In genomic region chr4:120155287-120155686, GRCh38 we compare ENCODE assay signal across 30 cellular contexts.
"Had no signal": no experiment of that assay in that cellular context is flagged by ENCODE, and none has a peak within 500 bp of the region (broad histone marks: within the 10 kb centered on the region; RNA-seq: fewer than 3 reads in every experiment).

No MANE protein-coding gene starts in this region.

- H3K4me3 ChIP-seq: ascending aorta, colonic mucosa, esophagus muscularis mucosa, hepatocyte, left lung, lung, smooth muscle cell, stomach, suprapubic skin, tibial nerve, uterus had no signal

- H3K9me3 Mint-ChIP-seq: activated CD4-positive, alpha-beta memory T cell treated with anti-CD3 and anti-CD28 coated beads, Interleukin-2, amount 10 ng/mL, durations not matched to agents 7 days and 5 days; activated naive CD8-positive, alpha-beta T cell treated with anti-CD3 and anti-CD28 coated beads, Interleukin-2, amount 50 U/mL, for 24 hours; activated T-helper 1 cell treated with anti-CD3 and anti-CD28 coated beads, Interleukin-12 subunit alpha, Interleukin-12 subunit beta, Interleukin-2, Interleukin-4 antibody, amounts not matched to agents 30 ng/mL and 10 ng/mL and 1 ng/mL, durations not matched to agents 14 hours and 24 hours and 36 hours; central memory CD8-positive, alpha-beta T cell; effector memory CD8-positive, alpha-beta T cell; immature natural killer cell; naive B cell; stimulated activated memory B cell treated with anti-CD40 and anti-IgM and Interleukin-4, amounts not matched to agents 10 μg/mL and 1 μg/mL and 100 μg/mL, for 72 hours had no signal

- H3K4me1 Mint-ChIP-seq: activated CD4-positive, alpha-beta memory T cell treated with anti-CD3 and anti-CD28 coated beads, Interleukin-2, amount 10 ng/mL, durations not matched to agents 7 days and 5 days; activated naive CD8-positive, alpha-beta T cell treated with anti-CD3 and anti-CD28 coated beads, Interleukin-2, amount 50 U/mL, for 24 hours; central memory CD8-positive, alpha-beta T cell; immature natural killer cell; naive B cell; stimulated activated memory B cell treated with anti-CD40 and anti-IgM and Interleukin-4, amounts not matched to agents 10 μg/mL and 1 μg/mL and 100 μg/mL, for 72 hours had no signal

- H3K27me3 Mint-ChIP-seq: activated naive CD8-positive, alpha-beta T cell treated with anti-CD3 and anti-CD28 coated beads, Interleukin-2, amount 50 U/mL, for 24 hours; central memory CD8-positive, alpha-beta T cell; naive B cell; stimulated activated memory B cell treated with anti-CD40 and anti-IgM and Interleukin-4, amounts not matched to agents 10 μg/mL and 1 μg/mL and 100 μg/mL, for 72 hours had no signal

- H3K36me3 ChIP-seq: ascending aorta, brain microvascular endothelial cell, colonic mucosa, esophagus muscularis mucosa, left lung, stomach, suprapubic skin, tibial nerve, uterus had no signal

- H3K4me1 ChIP-seq: ascending aorta, colonic mucosa, esophagus muscularis mucosa, stomach, suprapubic skin, uterus had no signal

- H3K79me2 ChIP-seq: hepatocyte had no signal

- H3K36me3 Mint-ChIP-seq: immature natural killer cell; naive B cell; stimulated activated memory B cell treated with anti-CD40 and anti-IgM and Interleukin-4, amounts not matched to agents 10 μg/mL and 1 μg/mL and 100 μg/mL, for 72 hours had no signal

- H2AFZ ChIP-seq: hepatocyte had no signal

- H3K27me3 ChIP-seq: ascending aorta, brain microvascular endothelial cell, colonic mucosa, dorsolateral prefrontal cortex, esophagus muscularis mucosa, hepatocyte, left lung, stomach, suprapubic skin, tibial nerve, uterus had no signal

- ATAC-seq: activated naive CD8-positive, alpha-beta T cell treated with anti-CD3 and anti-CD28 coated beads, Interleukin-2, amount 50 U/mL, for 24 hours; effector memory CD8-positive, alpha-beta T cell; left lung; sciatic nerve; stimulated activated memory B cell treated with anti-CD40 and anti-IgM and Interleukin-4, amounts not matched to agents 10 μg/mL and 1 μg/mL and 100 μg/mL, for 72 hours had no signal

- H3K27ac ChIP-seq: ascending aorta, brain microvascular endothelial cell, colonic mucosa, dorsolateral prefrontal cortex, esophagus muscularis mucosa, hepatocyte, left lung, stomach, suprapubic skin, tibial nerve, uterus had no signal

- H3K9me3 ChIP-seq: ascending aorta, colonic mucosa, esophagus muscularis mucosa, left lung, stomach, suprapubic skin, tibial nerve, uterus had no signal

- DNase-seq: activated CD4-positive, alpha-beta memory T cell treated with anti-CD3 and anti-CD28 coated beads, Interleukin-2, amount 10 ng/mL, durations not matched to agents 7 days and 5 days; activated CD4-positive, alpha-beta T cell treated with anti-CD3 and anti-CD28 coated beads for 48 hours; activated gamma-delta T cell; activated naive CD4-positive, alpha-beta T cell treated with anti-CD3 and anti-CD28 coated beads, Interleukin-2, amount 50 U/mL, for 16 hours; activated naive CD8-positive, alpha-beta T cell treated with anti-CD3 and anti-CD28 coated beads, Interleukin-2, amount 50 U/mL, for 24 hours; activated T-cell treated with anti-CD3 and anti-CD28 coated beads for 4 hours; brain microvascular endothelial cell; colonic mucosa; dorsolateral prefrontal cortex; effector memory CD8-positive, alpha-beta T cell; foreskin melanocyte; left lung; naive B cell; nucleus accumbens; stimulated activated CD4-positive, alpha-beta T cell treated with anti-CD3 and anti-CD28 coated beads, Interleukin-15, amount 100 ng/mL, for 24 hours; stomach; T-helper 2 cell; uterus had no signal

- H3K27ac Mint-ChIP-seq: activated CD4-positive, alpha-beta memory T cell treated with anti-CD3 and anti-CD28 coated beads, Interleukin-2, amount 10 ng/mL, durations not matched to agents 7 days and 5 days; activated naive CD8-positive, alpha-beta T cell treated with anti-CD3 and anti-CD28 coated beads, Interleukin-2, amount 50 U/mL, for 24 hours; activated T-helper 1 cell treated with anti-CD3 and anti-CD28 coated beads, Interleukin-12 subunit alpha, Interleukin-12 subunit beta, Interleukin-2, Interleukin-4 antibody, amounts not matched to agents 30 ng/mL and 10 ng/mL and 1 ng/mL, durations not matched to agents 14 hours and 24 hours and 36 hours; effector memory CD8-positive, alpha-beta T cell; immature natural killer cell; naive B cell; stimulated activated memory B cell treated with anti-CD40 and anti-IgM and Interleukin-4, amounts not matched to agents 10 μg/mL and 1 μg/mL and 100 μg/mL, for 72 hours had no signal

- H3K4me3 Mint-ChIP-seq: activated CD4-positive, alpha-beta memory T cell treated with anti-CD3 and anti-CD28 coated beads, Interleukin-2, amount 10 ng/mL, durations not matched to agents 7 days and 5 days; activated naive CD8-positive, alpha-beta T cell treated with anti-CD3 and anti-CD28 coated beads, Interleukin-2, amount 50 U/mL, for 24 hours; activated T-helper 1 cell treated with anti-CD3 and anti-CD28 coated beads, Interleukin-12 subunit alpha, Interleukin-12 subunit beta, Interleukin-2, Interleukin-4 antibody, amounts not matched to agents 30 ng/mL and 10 ng/mL and 1 ng/mL, durations not matched to agents 14 hours and 24 hours and 36 hours; central memory CD8-positive, alpha-beta T cell; effector memory CD8-positive, alpha-beta T cell; immature natural killer cell; naive B cell; stimulated activated memory B cell treated with anti-CD40 and anti-IgM and Interleukin-4, amounts not matched to agents 10 μg/mL and 1 μg/mL and 100 μg/mL, for 72 hours had no signal

- H3K4me2 ChIP-seq: hepatocyte, smooth muscle cell had no signal
